Comparison of ENCODE assay signal across 18 cellular contexts in genomic region chr5:127997131-127997775, GRCh38.
A peak's percentile ranks its signal among the peaks of the same experiment; 100 is the strongest.
DNase-seq lines count a peak whose midpoint lies in the region; TF ChIP-seq lines count a peak whose summit lies in the region.
"Had no signal": no experiment of that assay in that cellular context is flagged by ENCODE, and none has a peak within 500 bp of the region (broad histone marks: within the 10 kb centered on the region; RNA-seq: fewer than 3 reads in every experiment).

No MANE protein-coding gene starts in this region.

- TF ChIP-seq CTCF in HEK293 (tag by site-specific recombination; IDR thresholded peaks at IDR 0.05) (no peak), esophagus muscularis mucosa (IDR thresholded peaks at IDR 0.05) (no peak), retinal pigment epithelial cell (conservative IDR thresholded peaks at IDR 0.05; ENCODE audit: low read depth, low read length) (no peak), tibial artery (IDR thresholded peaks at IDR 0.05) (no peak), GM13977 (IDR thresholded peaks at IDR 0.05; ENCODE audit: extremely low read depth, insufficient read depth, missing control alignments) (no peak)

- no peak for TF ChIP-seq POLR2A in esophagus muscularis mucosa (IDR thresholded peaks at IDR 0.05; ENCODE audit: low read depth)

- intact Hi-C loops in esophagus muscularis mucosa (cut with DNase I): no loop called here
- intact Hi-C loops in tibial artery (cut with DNase I; ENCODE audit: low total_unique reads): no loop called here

- no peak for TF ChIP-seq EP300 in esophagus muscularis mucosa (IDR thresholded peaks at IDR 0.05)

- in situ Hi-C loops in GM13977 (cut with MboI; ENCODE audit: low pct_unique_long_range_greater_than_20kb, low sequenced_read_pairs, unreplicated experiment): no loop called here

- H3K4me3 ChIP-seq in HEK293 (ENCODE audit: low read depth, low read length) (no peak overlapping the region), esophagus muscularis mucosa (no peak overlapping the region), retinal pigment epithelial cell (ENCODE audit: low read length) (no peak overlapping the region), tibial artery (no peak overlapping the region)
- H3K4me3 ChIP-seq: GM23338, right lobe of liver, tibial nerve had no signal

- POLR2A ChIA-PET in HEK293 (lab: Yijun Ruan, JAX): no interaction called here

- H3K27ac ChIP-seq in HEK293 (ENCODE audit: extremely low read depth, low read depth, low read length) (no peak overlapping the region; the same call in 1 of the 2 replicates), esophagus muscularis mucosa (replicated peaks in 1 of 4) (peak overlapping the region; percentile 7 to 22 (median 13)), tibial artery (no peak overlapping the region)
- H3K27ac ChIP-seq: right lobe of liver, RWPE1, tibial nerve had no signal

- H3K36me3 ChIP-seq in HEK293 (ENCODE audit: control insufficient read depth in 2 of 2, insufficient read depth in 1 of 2, low read length in 2 of 2) (no peaks in the 10 kb centered on the region), esophagus muscularis mucosa (no peaks in the 10 kb centered on the region), tibial artery (no peaks in the 10 kb centered on the region)
- H3K36me3 ChIP-seq: right lobe of liver, tibial nerve had no signal

- DNase-seq in NCI-H526 (lab: John Stamatoyannopoulos, UW): peak; percentile 26 to 71
- DNase-seq in esophagus muscularis mucosa (ENCODE audit: extremely low spot score): no peak
- peak; percentile 56 for DNase-seq in retinal pigment epithelial cell (ENCODE audit: low read depth)
- no peak for DNase-seq in tibial artery
- no peak for DNase-seq in GM13977 (ENCODE audit: low spot score)
- no peak for DNase-seq in GM19240 (ENCODE audit: insufficient read length, low spot score)
- DNase-seq: activated CD4-positive, alpha-beta T cell treated with anti-CD3 and anti-CD28 coated beads for 1 hour; activated CD8-positive, alpha-beta memory T cell treated with anti-CD3 and anti-CD28 coated beads for 24 hours; AML-193; Caco-2; effector CD4-positive, alpha-beta T cell; NCI-H1105; NCI-H345; right lobe of liver had no signal

- WGBS in esophagus muscularis mucosa: 34% methylated on average over 5 of the region's 5 CpGs

- H3K27me3 ChIP-seq in esophagus muscularis mucosa (no peaks in the 10 kb centered on the region), tibial artery (no peaks in the 10 kb centered on the region)
- H3K27me3 ChIP-seq: right lobe of liver, tibial nerve had no signal

- H3K9me3 ChIP-seq in HEK293 (ENCODE audit: control insufficient read depth, insufficient read depth, low read depth, low read length) (no peaks in the 10 kb centered on the region), esophagus muscularis mucosa (no peaks in the 10 kb centered on the region), tibial artery (no peaks in the 10 kb centered on the region)
- H3K9me3 ChIP-seq: Caco-2, right lobe of liver, tibial nerve had no signal

- CTCF ChIA-PET in HEK293 (lab: Yijun Ruan, JAX): no interaction called here

- H3K4me1 ChIP-seq in HEK293 (ENCODE audit: control insufficient read depth, insufficient read depth, low read length) (no peaks in the 10 kb centered on the region), esophagus muscularis mucosa (peaks cover 0 to 27% (median 23%) of the 10 kb centered on the region in 4 donors), tibial artery (peaks cover 0 to 9% (median 7%) of the 10 kb centered on the region in 4 donors)
- H3K4me1 ChIP-seq: Caco-2 had no signal

TF ChIP-seq in HEK293, 187 proteins besides CTCF, POLR2A, EP300 and RAD21 (continues in another document):
- no peak for TF ChIP-seq ZNF449 (tag by site-specific recombination; IDR thresholded peaks at IDR 0.05)
- TF ChIP-seq PRDM10 (tag by site-specific recombination; IDR thresholded peaks at IDR 0.05): peak; percentile 69
- TF ChIP-seq ZNF202 (tag by site-specific recombination; IDR thresholded peaks at IDR 0.05; ENCODE audit: borderline replicate concordance): no peak
- TF ChIP-seq ZNF701 (tag by site-specific recombination; IDR thresholded peaks at IDR 0.05): 0 out of 2 replicates have a peak, but pooled peaks have one; percentile 88
- TF ChIP-seq MZF1 (tag by site-specific recombination; IDR thresholded peaks at IDR 0.05; ENCODE audit: borderline replicate concordance): peak; percentile 60; the same call in 1 of the 2 replicates
- TF ChIP-seq PATZ1 (tag by site-specific recombination; IDR thresholded peaks at IDR 0.05): no peak
- TF ChIP-seq GLI4 (tag by site-specific recombination; IDR thresholded peaks at IDR 0.05): no peak
- no peak for TF ChIP-seq ZNF529 (tag by site-specific recombination; IDR thresholded peaks at IDR 0.05; ENCODE audit: insufficient replicate concordance)
- peak; percentile 66 for TF ChIP-seq ZBTB6 (tag by site-specific recombination; IDR thresholded peaks at IDR 0.05)
- TF ChIP-seq HOXA7 (CRISPR knock-in tag; IDR thresholded peaks at IDR 0.05; ENCODE audit: borderline replicate concordance): no peak
- no peak for TF ChIP-seq ZNF660 (tag by site-specific recombination; IDR thresholded peaks at IDR 0.05)
- TF ChIP-seq ZNF174 (tag by site-specific recombination; IDR thresholded peaks at IDR 0.05): no peak
- TF ChIP-seq ZNF341 (tag by site-specific recombination; IDR thresholded peaks at IDR 0.05; ENCODE audit: low read depth): no peak
- TF ChIP-seq HOXD13 (CRISPR knock-in tag; IDR thresholded peaks at IDR 0.05; ENCODE audit: borderline replicate concordance): no peak
- no peak for TF ChIP-seq ZEB2 (tag by site-specific recombination; IDR thresholded peaks at IDR 0.05)
- TF ChIP-seq ZIC2 (tag by site-specific recombination; IDR thresholded peaks at IDR 0.05): no peak

Comparison
In these comparisons a context has a peak if more than half of its experiments do, and no peak if none do; other contexts are left out.
1. H3K27ac ChIP-seq: peak in esophagus muscularis mucosa (4 of 4); none in HEK293 (single experiment) and tibial artery (0 of 2).
2. DNase-seq: peak in NCI-H526 (2 of 2) and retinal pigment epithelial cell (single experiment); none in esophagus muscularis mucosa (single experiment), tibial artery (0 of 2), GM13977 (single experiment) and GM19240 (single experiment).